21 cellular contexts compared by ENCODE assay signal in the genomic region with DNA sequence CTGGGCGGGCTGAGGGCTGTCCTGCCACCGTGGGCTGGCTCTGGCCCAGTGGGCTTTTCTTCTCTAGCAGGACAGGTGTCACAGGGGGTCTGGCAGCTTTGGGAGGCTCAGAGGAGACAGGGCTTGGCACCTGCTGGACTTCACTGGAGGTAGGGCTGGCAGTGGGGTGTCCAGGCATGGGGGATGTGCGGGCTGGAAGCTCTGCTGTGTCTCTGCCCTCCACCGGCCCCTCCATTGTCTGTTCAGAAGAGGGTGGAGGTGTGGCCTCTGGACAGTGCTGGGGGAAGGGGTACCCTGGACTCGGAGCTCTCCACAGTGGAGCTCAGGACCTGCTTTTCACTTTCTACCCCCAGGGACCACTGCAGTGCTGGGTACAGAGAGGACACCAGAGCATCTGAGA. TPM values are rescaled to one million over a fixed set of nuclear protein-coding genes. Genes with fewer than 3 reads are reported as not detected.
DNase-seq lines count a peak whose midpoint lies in the region; ATAC-seq and TF ChIP-seq lines count a peak whose summit lies in the region.
"Had no signal": no experiment of that assay in that cellular context is flagged by ENCODE, and none has a peak within 500 bp of the region (broad histone marks: within the 10 kb centered on the region; RNA-seq: fewer than 3 reads in every experiment).

No MANE protein-coding gene starts in this region.

- no peak overlapping the region for H3K27ac Mint-ChIP-seq in activated CD8-positive, alpha-beta memory T cell treated with anti-CD3 and anti-CD28 coated beads, Interleukin-2, amount 10 ng/mL, durations not matched to agents 7 days and 5 days
- no peak overlapping the region for H3K27ac Mint-ChIP-seq in neural progenitor cell
- H3K27ac Mint-ChIP-seq in glutamatergic neuron (ENCODE audit: unreplicated experiment) = no peak overlapping the region

- H4K20me1 ChIP-seq in neural progenitor cell (ENCODE audit: low read depth) = no peaks in the 10 kb centered on the region

- H3K27me3 Mint-ChIP-seq in activated CD8-positive, alpha-beta memory T cell treated with anti-CD3 and anti-CD28 coated beads, Interleukin-2, amount 10 ng/mL, durations not matched to agents 7 days and 5 days = peaks cover 56% of the 10 kb centered on the region
- H3K27me3 Mint-ChIP-seq in neural progenitor cell (ENCODE audit: insufficient read depth, low read depth) = peaks cover 15% of the 10 kb centered on the region
- H3K27me3 Mint-ChIP-seq in glutamatergic neuron (ENCODE audit: unreplicated experiment) = peaks cover 10% of the 10 kb centered on the region

- H3K4me1 ChIP-seq in NT2/D1 (ENCODE audit: insufficient read depth, insufficient read length) (peaks cover 9% of the 10 kb centered on the region), neural progenitor cell (peaks cover 21% of the 10 kb centered on the region), upper lobe of right lung (peaks cover 5% of the 10 kb centered on the region), suprapubic skin (peaks cover 7% of the 10 kb centered on the region)
- H3K4me1 ChIP-seq: SJCRH30 had no signal

- TF ChIP-seq POLR2A in suprapubic skin (IDR thresholded peaks at IDR 0.05) = no peak

- no peak for ATAC-seq in activated CD8-positive, alpha-beta memory T cell treated with anti-CD3 and anti-CD28 coated beads, Interleukin-2, amount 10 ng/mL, durations not matched to agents 7 days and 5 days
- no peak for ATAC-seq in upper lobe of right lung
- ATAC-seq: Right ventricle myocardium inferior had no signal

- CTCF ChIA-PET in activated CD8-positive, alpha-beta memory T cell treated with anti-CD3 and anti-CD28 coated beads, Interleukin-2, amount 10 ng/mL, durations not matched to agents 7 days and 5 days (lab: Charles Lee) = interaction anchor here (0.8 to 4.4 kb wide), 17 partner anchors 9 to 304 kb away, joined by 3 to 32 read pairs (median 4); a partner anchor contains a TSS

- H3K4me3 ChIP-seq in NT2/D1 (ENCODE audit: insufficient read length, low read depth) (no peak overlapping the region), neural progenitor cell (peak overlapping the region; percentile 21), upper lobe of right lung (no peak overlapping the region), suprapubic skin (no peak overlapping the region)
- H3K4me3 ChIP-seq: PC-9, SJCRH30 had no signal

- intact Hi-C loops in upper lobe of right lung (cut with DNase I) = no loop called here

- H3K4me2 ChIP-seq in neural progenitor cell = peak overlapping the region; percentile 68
- H3K4me2 ChIP-seq: PC-9 had no signal

- WGBS in suprapubic skin = 75% methylated on average over 2 of the region's 5 CpGs

- H3K4me3 Mint-ChIP-seq in activated CD8-positive, alpha-beta memory T cell treated with anti-CD3 and anti-CD28 coated beads, Interleukin-2, amount 10 ng/mL, durations not matched to agents 7 days and 5 days = no peak overlapping the region
- H3K4me3 Mint-ChIP-seq in neural progenitor cell = no peak overlapping the region
- no peak overlapping the region for H3K4me3 Mint-ChIP-seq in glutamatergic neuron (ENCODE audit: unreplicated experiment)

- peak overlapping the region; percentile 23 for H3K9ac ChIP-seq in NT2/D1 (ENCODE audit: insufficient read length, low read depth)
- no peak overlapping the region for H3K9ac ChIP-seq in neural progenitor cell

- H3K27ac ChIP-seq in neural progenitor cell = no peak overlapping the region
- H3K27ac ChIP-seq in upper lobe of right lung = no peak overlapping the region
- H3K27ac ChIP-seq in suprapubic skin = no peak overlapping the region
- H3K27ac ChIP-seq: PC-9, SJCRH30 had no signal

- peaks cover 57% of the 10 kb centered on the region for H3K36me3 ChIP-seq in NT2/D1 (ENCODE audit: insufficient read depth, insufficient read length, low read length)
- no peaks in the 10 kb centered on the region for H3K36me3 ChIP-seq in neural progenitor cell
- H3K36me3 ChIP-seq in upper lobe of right lung = no peaks in the 10 kb centered on the region
- H3K36me3 ChIP-seq in suprapubic skin = no peaks in the 10 kb centered on the region
- H3K36me3 ChIP-seq: SJCRH30 had no signal

- TF ChIP-seq EP300 in suprapubic skin (IDR thresholded peaks at IDR 0.05) = no peak

- no peaks in the 10 kb centered on the region for H3K9me3 Mint-ChIP-seq in activated CD8-positive, alpha-beta memory T cell treated with anti-CD3 and anti-CD28 coated beads, Interleukin-2, amount 10 ng/mL, durations not matched to agents 7 days and 5 days (ENCODE audit: low read depth)
- H3K9me3 Mint-ChIP-seq in neural progenitor cell = no peaks in the 10 kb centered on the region
- H3K9me3 Mint-ChIP-seq in glutamatergic neuron (ENCODE audit: unreplicated experiment) = peaks cover 5% of the 10 kb centered on the region

- H3K9me3 ChIP-seq in NT2/D1 (ENCODE audit: insufficient read depth, low read length) (peaks cover 16% of the 10 kb centered on the region), neural progenitor cell (ENCODE audit: low read depth) (no peaks in the 10 kb centered on the region), upper lobe of right lung (no peaks in the 10 kb centered on the region), suprapubic skin (no peaks in the 10 kb centered on the region)
- H3K9me3 ChIP-seq: SJCRH30 had no signal

- H3K79me2 ChIP-seq in neural progenitor cell (ENCODE audit: low read depth) = no peaks in the 10 kb centered on the region

- peak; percentile 44 for DNase-seq in activated CD8-positive, alpha-beta memory T cell treated with anti-CD3 and anti-CD28 coated beads, Interleukin-2, amount 50 U/mL, for 48 hours
- no peak for DNase-seq in activated CD8-positive, alpha-beta memory T cell treated with anti-CD3 and anti-CD28 coated beads, Interleukin-2, amount 10 ng/mL, durations not matched to agents 7 days and 5 days
- DNase-seq in NT2/D1 (ENCODE audit: low read depth, low spot score) (no peak), neural progenitor cell (ENCODE audit: low spot score) (peak; percentile 40), upper lobe of right lung (peak; percentile 54), suprapubic skin (ENCODE audit: low spot score in 2 of 2) (no peak), glutamatergic neuron (no peak)
- DNase-seq: Calu3; NCI-H1092; NCI-H1417 treated with DMSO at 0.1 percent for 48 hours; NCI-H1694 treated with DMSO at 0.1 percent for 48 hours; NCI-H2081 treated with DMSO at 0.1 percent for 48 hours; NCI-H446; NCI-H524 treated with DMSO at 0.1 percent for 48 hours; NCI-H82; NK-92 treated with Interleukin-12 subunit alpha and Interleukin-12 subunit beta, amount 100 ng/mL, for 24 hours; PC-9; SJCRH30 had no signal

- H3K36me3 Mint-ChIP-seq in activated CD8-positive, alpha-beta memory T cell treated with anti-CD3 and anti-CD28 coated beads, Interleukin-2, amount 10 ng/mL, durations not matched to agents 7 days and 5 days = no peaks in the 10 kb centered on the region
- H3K36me3 Mint-ChIP-seq in neural progenitor cell = no peaks in the 10 kb centered on the region
- peaks cover 21% of the 10 kb centered on the region for H3K36me3 Mint-ChIP-seq in glutamatergic neuron (ENCODE audit: unreplicated experiment)

- no peak for TF ChIP-seq CTCF in neural progenitor cell (IDR thresholded peaks at IDR 0.05)
- no peak for TF ChIP-seq CTCF in upper lobe of right lung (IDR thresholded peaks at IDR 0.05)
- TF ChIP-seq CTCF in suprapubic skin (IDR thresholded peaks at IDR 0.05) = no peak
- no peak for TF ChIP-seq CTCF in glutamatergic neuron (IDR thresholded peaks at IDR 0.05; ENCODE audit: partially characterized antibody, unreplicated experiment)

- peaks cover 14% of the 10 kb centered on the region for H3K27me3 ChIP-seq in NT2/D1 (ENCODE audit: insufficient read depth, insufficient read length)
- peaks cover 60% of the 10 kb centered on the region for H3K27me3 ChIP-seq in neural progenitor cell
- H3K27me3 ChIP-seq in upper lobe of right lung = peaks cover 17% of the 10 kb centered on the region
- peaks cover 39% of the 10 kb centered on the region for H3K27me3 ChIP-seq in suprapubic skin

- H2AFZ ChIP-seq in neural progenitor cell (replicated peaks) = peak overlapping the region; percentile 54
- H2AFZ ChIP-seq: PC-9 had no signal

- peaks cover 6% of the 10 kb centered on the region for H3F3A ChIP-seq in neural progenitor cell (ENCODE audit: low read depth)

- H3K4me1 Mint-ChIP-seq in activated CD8-positive, alpha-beta memory T cell treated with anti-CD3 and anti-CD28 coated beads, Interleukin-2, amount 10 ng/mL, durations not matched to agents 7 days and 5 days = peaks cover 9% of the 10 kb centered on the region
- H3K4me1 Mint-ChIP-seq in neural progenitor cell (peaks cover 25% of the 10 kb centered on the region), glutamatergic neuron (ENCODE audit: low read depth, unreplicated experiment) (peaks cover 4% of the 10 kb centered on the region)

RNA-seq across cellular contexts. Expression of a gene that starts 9.2 kb away (rescaled TPM):
- total RNA-seq in activated CD8-positive, alpha-beta memory T cell treated with anti-CD3 and anti-CD28 coated beads, Interleukin-2, amount 10 ng/mL, durations not matched to agents 7 days and 5 days = under 1 TPM in 1 of 2 experiments, not detected in 1; 0.28 TPM
- total RNA-seq in neural progenitor cell (ENCODE audit: low replicate concordance) (0.60 and 4.2 TPM in 2 replicates), upper lobe of right lung (not detected), suprapubic skin (not detected), glutamatergic neuron (ENCODE audit: unreplicated experiment) (104 TPM)
- total RNA-seq: Calu3, PC-9, Right ventricle myocardium inferior, SJCRH30 had no signal

RNA-seq across cellular contexts. Expression of a gene that starts 20.9 kb away (rescaled TPM):
- total RNA-seq in activated CD8-positive, alpha-beta memory T cell treated with anti-CD3 and anti-CD28 coated beads, Interleukin-2, amount 10 ng/mL, durations not matched to agents 7 days and 5 days = 10 to 100 TPM; 48.2 to 49.0 TPM
- total RNA-seq in neural progenitor cell (ENCODE audit: low replicate concordance) (35.0 and 37.0 TPM in 2 replicates), upper lobe of right lung (79.4 TPM), suprapubic skin (100 to 1,000 TPM in 2 of 4 donors, 10 to 100 TPM in 2; 91.2 to 138 (median 107) TPM), glutamatergic neuron (ENCODE audit: unreplicated experiment) (124 TPM)

RNA-seq across cellular contexts. Expression of a gene that starts 32.5 kb away (rescaled TPM):
- not detected for total RNA-seq in activated CD8-positive, alpha-beta memory T cell treated with anti-CD3 and anti-CD28 coated beads, Interleukin-2, amount 10 ng/mL, durations not matched to agents 7 days and 5 days
- total RNA-seq in neural progenitor cell (ENCODE audit: low replicate concordance) (not detected in 2 replicates), upper lobe of right lung (not detected), suprapubic skin (not detected), glutamatergic neuron (ENCODE audit: unreplicated experiment) (not detected)
- total RNA-seq: A172, Calu3, PC-9, Right ventricle myocardium inferior, RPMI7951, SJCRH30 had no signal

RNA-seq across cellular contexts. Expression of a gene that starts 46.3 kb away (rescaled TPM):
- total RNA-seq in activated CD8-positive, alpha-beta memory T cell treated with anti-CD3 and anti-CD28 coated beads, Interleukin-2, amount 10 ng/mL, durations not matched to agents 7 days and 5 days = 100 to 1,000 TPM; 244 to 337 TPM
- total RNA-seq in neural progenitor cell (ENCODE audit: low replicate concordance) = 0.56 TPM in 1 of 2 replicates, not detected in the other
- total RNA-seq in upper lobe of right lung = 45.4 TPM
- 100 to 1,000 TPM; 194 to 530 (median 394) TPM for total RNA-seq in suprapubic skin
- 27.5 TPM for total RNA-seq in glutamatergic neuron (ENCODE audit: unreplicated experiment)

RNA-seq across cellular contexts. Expression of a gene that starts 47.0 kb away (rescaled TPM):
- total RNA-seq in activated CD8-positive, alpha-beta memory T cell treated with anti-CD3 and anti-CD28 coated beads, Interleukin-2, amount 10 ng/mL, durations not matched to agents 7 days and 5 days = not detected
- total RNA-seq in neural progenitor cell (ENCODE audit: low replicate concordance) = not detected in 2 replicates
- not detected for total RNA-seq in upper lobe of right lung
- not detected for total RNA-seq in suprapubic skin
- not detected for total RNA-seq in glutamatergic neuron (ENCODE audit: unreplicated experiment)
- total RNA-seq: A172, Calu3, PC-9, Right ventricle myocardium inferior, RPMI7951 had no signal

Comparison
In these comparisons a context has a peak if more than half of its experiments do, and no peak if none do; other contexts are left out.
1. DNase-seq: peak in activated CD8-positive, alpha-beta memory T cell treated with anti-CD3 and anti-CD28 coated beads, Interleukin-2, amount 50 U/mL, for 48 hours (single experiment), neural progenitor cell (single experiment) and upper lobe of right lung (single experiment); none in activated CD8-positive, alpha-beta memory T cell treated with anti-CD3 and anti-CD28 coated beads, Interleukin-2, amount 10 ng/mL, durations not matched to agents 7 days and 5 days (single experiment), NT2/D1 (single experiment), suprapubic skin (0 of 2) and glutamatergic neuron (single experiment).
2. RNA of a gene that starts 9.2 kb away (total RNA-seq): 104 TPM in glutamatergic neuron (single experiment); 0.60 to 4.2 TPM in neural progenitor cell, 0.28 TPM in activated CD8-positive, alpha-beta memory T cell treated with anti-CD3 and anti-CD28 coated beads, Interleukin-2, amount 10 ng/mL, durations not matched to agents 7 days and 5 days, not detected in upper lobe of right lung (single experiment) and not detected in suprapubic skin; every median in the first group is over 10 times any median in the second.